Comparison of ENCODE assay signal across 8 cellular contexts in the genomic region with DNA sequence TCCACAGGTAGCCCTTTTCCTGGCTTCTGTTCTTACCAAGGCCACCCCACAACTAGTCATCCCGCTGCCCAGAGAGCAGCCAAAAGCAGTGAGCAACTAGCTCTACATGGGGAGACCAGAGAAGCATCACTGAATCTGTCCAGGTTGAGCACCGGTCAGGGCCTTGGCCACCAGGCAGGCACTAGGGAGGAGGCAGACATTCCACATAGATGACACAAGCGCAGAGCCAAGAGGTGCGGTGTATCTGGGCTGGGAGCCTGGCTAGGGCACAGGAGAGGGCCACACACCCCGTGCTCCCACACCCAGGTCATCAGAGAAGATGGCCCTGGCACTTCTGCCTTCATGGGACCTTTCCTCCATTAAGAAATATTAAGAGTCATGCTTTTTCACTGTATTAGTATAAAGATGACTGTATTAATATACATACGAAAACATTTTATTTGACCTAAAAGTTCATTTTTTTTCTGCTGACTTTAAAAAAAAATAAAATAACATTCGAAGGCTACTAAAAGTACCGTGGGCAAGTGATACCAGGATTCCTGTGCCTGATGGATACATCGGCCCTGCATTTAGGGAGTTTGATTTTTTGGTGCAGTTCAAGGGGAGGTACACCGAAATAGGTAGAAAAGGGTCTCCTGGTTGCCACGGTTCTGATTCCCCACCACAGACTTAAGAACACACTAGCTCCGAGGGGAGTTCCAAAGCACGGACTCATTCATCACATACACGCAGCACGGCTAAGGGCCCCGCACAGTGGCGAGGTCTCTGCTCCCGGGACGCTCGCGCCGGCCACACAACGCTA. TPM values are rescaled to one million over a fixed set of nuclear protein-coding genes. Genes with fewer than 3 reads are reported as not detected.
DNase-seq lines count a peak whose midpoint lies in the region; ATAC-seq lines count a peak whose summit lies in the region.

No MANE protein-coding gene starts in this region.

- DNase-seq in 8988T (peak; percentile 91), RKO (ENCODE audit: low spot score) (peak; percentile 61), mucosa of gallbladder (ENCODE audit: low spot score) (peak; percentile 75), NCI-H345 (lab: John Stamatoyannopoulos, UW) (no peak)
- no peak for DNase-seq in activated effector memory CD4-positive, alpha-beta T cell treated with Interleukin-2 at 50 U/mL for 16 hours

- peak overlapping the region; percentile 90 to 98 for H3K9ac ChIP-seq in duodenal mucosa (ENCODE audit: low read depth in 1 of 2, low read length in 2 of 2)

- ATAC-seq in GM19395 (IDR thresholded peaks at IDR 0.05; ENCODE audit: unreplicated experiment) = peak; percentile 12
- ATAC-seq in GM18517 (IDR thresholded peaks at IDR 0.05; ENCODE audit: unreplicated experiment) = no peak

- H3K4me3 ChIP-seq in duodenal mucosa (ENCODE audit: low read depth in 1 of 2, low read length in 2 of 2) = peak overlapping the region; percentile 90 to 96

- H3K27me3 ChIP-seq in duodenal mucosa (ENCODE audit: control insufficient read depth in 1 of 2, insufficient read depth in 2 of 2, low read length in 2 of 2) = no peaks in the 10 kb centered on the region

- peaks cover 0 to 7% of the 10 kb centered on the region in 2 donors for H3K36me3 ChIP-seq in duodenal mucosa (ENCODE audit: control insufficient read depth in 1 of 2, insufficient read depth in 2 of 2, low read length in 2 of 2)

- peak overlapping the region; percentile 83 for H3K27ac ChIP-seq in duodenal mucosa (ENCODE audit: low read depth, low read length)

- H3K9me3 ChIP-seq in duodenal mucosa (ENCODE audit: control insufficient read depth in 1 of 2, low read length in 2 of 2) = no peaks in the 10 kb centered on the region

- H3K4me1 ChIP-seq in duodenal mucosa (ENCODE audit: control insufficient read depth in 1 of 2, insufficient read depth in 2 of 2, low read length in 2 of 2) = peaks cover 50 to 52% of the 10 kb centered on the region in 2 donors

RNA-seq across cellular contexts. Expression of gene DGCR2, which starts 1.2 kb away (rescaled TPM):
- 104 TPM for total RNA-seq in mucosa of gallbladder

RNA-seq across cellular contexts. Expression of gene TSSK2, which starts 10.1 kb away (rescaled TPM):
- total RNA-seq in mucosa of gallbladder = not detected

RNA-seq across cellular contexts. Expression of gene ESS2, which starts 23.4 kb away (rescaled TPM):
- total RNA-seq in mucosa of gallbladder = 17.3 TPM

RNA-seq across cellular contexts. Expression of gene GSC2, which starts 29.1 kb away (rescaled TPM):
- total RNA-seq in mucosa of gallbladder = not detected

RNA-seq across cellular contexts. Expression of gene SLC25A1, which starts 57.5 kb away (rescaled TPM):
- total RNA-seq in mucosa of gallbladder = 130 TPM

Comparison
In these comparisons a context has a peak if more than half of its experiments do, and no peak if none do; other contexts are left out.
1. DNase-seq: peak in 8988T (single experiment), RKO (single experiment) and mucosa of gallbladder (single experiment); none in NCI-H345 (single experiment) and activated effector memory CD4-positive, alpha-beta T cell treated with Interleukin-2 at 50 U/mL for 16 hours (single experiment).